ENCODE assay signal across 16 cellular contexts in the genomic region with DNA sequence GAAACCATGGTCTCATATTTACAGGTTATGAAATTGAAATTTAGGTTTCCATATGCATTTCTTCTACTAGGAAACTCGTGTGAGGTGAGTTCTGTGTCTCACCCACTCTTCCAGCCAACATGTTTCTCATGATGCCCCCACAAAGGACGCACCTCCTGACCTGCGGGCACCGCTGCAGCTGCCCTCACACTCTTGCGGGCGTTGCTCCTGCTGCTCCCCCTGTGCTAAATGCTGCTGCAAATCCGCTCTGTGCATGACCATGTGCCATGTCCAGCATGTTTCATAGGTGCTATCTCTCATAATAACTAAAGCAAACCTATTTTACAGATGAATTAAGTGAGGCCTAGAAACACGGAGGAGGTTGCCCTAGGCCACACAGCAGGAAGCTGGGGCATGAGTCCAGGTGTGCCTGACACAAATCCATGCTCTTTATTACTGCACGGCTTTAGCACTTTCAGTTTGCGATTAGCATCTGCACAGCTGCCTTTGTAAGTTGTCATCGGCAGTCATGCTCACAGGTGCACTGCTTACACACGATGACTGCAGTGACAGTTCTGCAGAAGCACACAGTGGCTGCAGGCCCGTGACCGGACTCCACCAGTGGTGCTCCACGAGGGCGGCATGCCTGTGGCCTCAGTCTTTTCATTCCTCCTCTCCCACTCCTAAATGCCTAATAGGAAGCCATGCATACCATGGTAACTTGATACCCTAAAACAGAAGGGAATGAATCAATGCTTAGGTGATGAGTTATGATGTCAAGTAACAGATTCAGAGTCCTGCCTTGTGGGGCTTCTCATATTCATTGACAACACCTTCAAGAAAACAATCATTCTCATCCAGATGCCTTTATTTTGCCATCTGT. TPM values are rescaled to one million over a fixed set of nuclear protein-coding genes. Genes with fewer than 3 reads are reported as not detected.
"Had no signal": no experiment of that assay in that cellular context is flagged by ENCODE, and none has a peak within 500 bp of the region (broad histone marks: within the 10 kb centered on the region; RNA-seq: fewer than 3 reads in every experiment).

No MANE protein-coding gene starts in this region.

- DNase-seq: activated effector memory CD4-positive, alpha-beta T cell treated with Interleukin-2 at 50 U/mL for 16 hours; activated T-cell treated with anti-CD3 and anti-CD28 coated beads, Interleukin-2, amount 50 U/mL, for 24 hours; amygdala; hypothalamus; mucosa of descending colon; stimulated activated CD4-positive, alpha-beta T cell treated with anti-CD3 and anti-CD28 coated beads, Interleukin-15, amount 100 ng/mL, for 24 hours; stomach had no signal

- H3K27ac ChIP-seq: stomach, thoracic aorta had no signal

- H3K4me3 ChIP-seq: mucosa of descending colon, stomach, thoracic aorta had no signal

- H3K36me3 ChIP-seq: stomach, thoracic aorta had no signal

- H3K4me1 ChIP-seq: stomach had no signal

- ATAC-seq: activated CD4-positive, CD25-positive, alpha-beta regulatory T cell treated with anti-CD3 and anti-CD28 coated beads, Interleukin-2, amount 50 U/mL, for 24 hours; esophagus mucosa; left lobe of liver; mucosa of descending colon; natural killer cell treated with Interleukin-12 subunit alpha and Interleukin-12 subunit beta and Interleukin-15 and Interleukin-18, amount 100 ng/mL, for 72 hours had no signal

RNA-seq across cellular contexts. Expression of a gene that starts 14.9 kb away (rescaled TPM):
- total RNA-seq: dermis microvascular lymphatic vessel endothelial cell; esophagus mucosa; left lobe of liver; natural killer cell treated with Interleukin-12 subunit alpha and Interleukin-12 subunit beta and Interleukin-15 and Interleukin-18, amount 100 ng/mL, for 72 hours; osteoblast; T-helper 2 cell treated with Interferon-gamma antibody and Interleukin-4, amounts not matched to agents 100 ng/mL and 5 ng/mL, for 36 hours; ureter had no signal
